ENCODE assay signal across 15 cellular contexts in genomic region chr2:46198164-46198883, GRCh38.
"Had no signal": no experiment of that assay in that cellular context is flagged by ENCODE, and none has a peak within 500 bp of the region (broad histone marks: within the 10 kb centered on the region; RNA-seq: fewer than 3 reads in every experiment).

No MANE protein-coding gene starts in this region.

- H3K9me3 ChIP-seq: ascending aorta, suprapubic skin had no signal

- ATAC-seq: sciatic nerve; stimulated activated naive CD8-positive, alpha-beta T cell treated with anti-CD3 and anti-CD28 coated beads, Interleukin-15, Interleukin-2, amounts not matched to agents 100 U/mL and 50 U/mL, for 24 hours had no signal

- H3K27me3 ChIP-seq: ascending aorta, cardiac muscle cell, suprapubic skin had no signal

- H3K27ac ChIP-seq: ascending aorta, cardiac muscle cell, suprapubic skin had no signal

- DNase-seq: activated CD4-positive, alpha-beta memory T cell treated with anti-CD3 and anti-CD28 coated beads, Interleukin-2, amount 10 ng/mL, durations not matched to agents 7 days and 5 days; activated CD4-positive, alpha-beta T cell treated with anti-CD3 and anti-CD28 coated beads for 1 hour; activated gamma-delta T cell treated with Interleukin-2 at 50 U/mL for 16 hours; activated naive CD8-positive, alpha-beta T cell treated with anti-CD3 and anti-CD28 coated beads, Interleukin-2, amount 10 ng/mL, durations not matched to agents 7 days and 5 days; activated T-cell treated with anti-CD3 and anti-CD28 coated beads, Interleukin-2, amount 50 U/mL, for 48 hours; hippocampal formation; natural killer cell; nucleus accumbens; stimulated activated CD4-positive, alpha-beta T cell treated with anti-CD3 and anti-CD28 coated beads, Interleukin-2, amount 100 ng/mL, for 48 hours; stimulated activated naive CD8-positive, alpha-beta T cell treated with anti-CD3 and anti-CD28 coated beads, Interleukin-15, Interleukin-2, amounts not matched to agents 100 U/mL and 50 U/mL, for 24 hours; T1000 had no signal

- H3K36me3 ChIP-seq: ascending aorta, cardiac muscle cell, suprapubic skin had no signal

- H3K4me3 ChIP-seq: ascending aorta, cardiac muscle cell, suprapubic skin had no signal
